Comparison of ENCODE assay signal across 2 cellular contexts in the genomic region with DNA sequence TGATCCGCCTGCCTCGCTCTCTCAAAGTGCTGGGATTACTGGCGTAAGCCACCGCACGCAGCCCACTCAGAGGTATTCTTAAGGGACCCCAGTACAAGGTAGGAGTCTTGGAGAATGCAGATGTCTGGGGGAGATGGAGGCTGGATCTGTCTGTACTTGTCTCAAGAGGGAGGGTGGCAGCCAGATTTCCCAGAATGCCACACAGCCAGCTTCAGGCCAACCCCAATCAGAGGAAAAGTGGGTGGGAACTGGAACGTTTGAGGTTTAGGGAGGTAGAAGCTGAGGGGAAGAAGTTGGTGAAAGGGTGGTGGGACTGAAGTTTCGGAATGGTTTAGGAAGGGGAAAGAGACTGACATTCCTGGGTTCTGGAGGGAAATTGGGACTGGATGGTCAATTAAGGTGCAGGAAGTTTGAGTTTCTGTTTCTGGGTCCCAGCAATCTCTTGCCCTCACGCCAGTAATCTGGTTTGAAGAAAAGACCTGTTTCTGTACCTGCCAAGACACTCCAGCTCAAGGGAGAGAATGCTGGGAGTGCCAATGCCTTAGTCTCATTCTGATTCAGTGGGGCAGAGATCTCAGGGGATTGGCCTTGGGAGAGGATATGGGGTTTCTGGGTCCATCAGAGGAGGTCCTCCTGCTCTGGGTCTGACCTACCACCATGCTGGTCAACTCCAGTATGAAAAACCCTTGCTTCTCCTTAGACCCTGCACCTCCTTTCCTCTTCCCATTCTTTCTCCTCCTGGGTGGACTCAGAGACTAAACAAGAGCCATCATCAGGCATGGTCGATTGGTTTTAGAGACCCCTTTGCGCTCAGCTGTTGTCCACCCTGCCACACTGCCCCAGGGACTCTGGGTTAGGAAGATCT.
A peak's percentile ranks its signal among the peaks of the same experiment; 100 is the strongest.
TF ChIP-seq lines count a peak whose summit lies in the region.

No MANE protein-coding gene starts in this region.

TF ChIP-seq in K562, 482 proteins besides CTCF, POLR2A, EP300 and RAD21:
- TF ChIP-seq CHCHD3 (CRISPR knock-in tag; IDR thresholded peaks at IDR 0.05) (no peak), LARP7 (IDR thresholded peaks at IDR 0.05) (no peak), ZNF444 (CRISPR knock-in tag; IDR thresholded peaks at IDR 0.05) (no peak), POLR2B (IDR thresholded peaks at IDR 0.05; ENCODE audit: low read depth, partially characterized antibody) (no peak), ZBTB7A (IDR thresholded peaks at IDR 0.05; ENCODE audit: borderline replicate concordance, control insufficient read depth, low read depth, low read length) (0 out of 2 replicates have a peak, but pooled peaks have one; percentile 10), NFYB (IDR thresholded peaks at IDR 0.05; ENCODE audit: extremely low read depth, insufficient read length) (no peak), EHMT2 (IDR thresholded peaks at IDR 0.05) (no peak), ZC3H8 (IDR thresholded peaks at IDR 0.05) (no peak), ARID1B (IDR thresholded peaks at IDR 0.05) (no peak), BACH1 (tag; IDR thresholded peaks at IDR 0.05) (no peak)
- TF ChIP-seq, protein P1, sequence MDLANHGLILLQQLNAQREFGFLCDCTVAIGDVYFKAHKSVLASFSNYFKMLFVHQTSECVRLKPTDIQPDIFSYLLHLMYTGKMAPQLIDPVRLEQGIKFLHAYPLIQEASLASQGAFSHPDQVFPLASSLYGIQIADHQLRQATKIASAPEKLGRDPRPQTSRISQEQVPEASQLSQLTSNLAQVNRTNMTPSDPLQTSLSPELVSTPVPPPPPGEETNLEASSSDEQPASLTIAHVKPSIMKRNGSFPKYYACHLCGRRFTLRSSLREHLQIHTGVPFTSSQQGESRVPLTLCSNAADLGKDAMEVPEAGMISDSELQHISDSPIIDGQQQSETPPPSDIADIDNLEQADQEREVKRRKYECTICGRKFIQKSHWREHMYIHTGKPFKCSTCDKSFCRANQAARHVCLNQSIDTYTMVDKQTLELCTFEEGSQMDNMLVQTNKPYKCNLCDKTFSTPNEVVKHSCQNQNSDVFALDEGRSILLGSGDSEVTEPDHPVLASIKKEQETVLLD (IDR thresholded peaks at IDR 0.05) = no peak
- TF ChIP-seq, protein P2, sequence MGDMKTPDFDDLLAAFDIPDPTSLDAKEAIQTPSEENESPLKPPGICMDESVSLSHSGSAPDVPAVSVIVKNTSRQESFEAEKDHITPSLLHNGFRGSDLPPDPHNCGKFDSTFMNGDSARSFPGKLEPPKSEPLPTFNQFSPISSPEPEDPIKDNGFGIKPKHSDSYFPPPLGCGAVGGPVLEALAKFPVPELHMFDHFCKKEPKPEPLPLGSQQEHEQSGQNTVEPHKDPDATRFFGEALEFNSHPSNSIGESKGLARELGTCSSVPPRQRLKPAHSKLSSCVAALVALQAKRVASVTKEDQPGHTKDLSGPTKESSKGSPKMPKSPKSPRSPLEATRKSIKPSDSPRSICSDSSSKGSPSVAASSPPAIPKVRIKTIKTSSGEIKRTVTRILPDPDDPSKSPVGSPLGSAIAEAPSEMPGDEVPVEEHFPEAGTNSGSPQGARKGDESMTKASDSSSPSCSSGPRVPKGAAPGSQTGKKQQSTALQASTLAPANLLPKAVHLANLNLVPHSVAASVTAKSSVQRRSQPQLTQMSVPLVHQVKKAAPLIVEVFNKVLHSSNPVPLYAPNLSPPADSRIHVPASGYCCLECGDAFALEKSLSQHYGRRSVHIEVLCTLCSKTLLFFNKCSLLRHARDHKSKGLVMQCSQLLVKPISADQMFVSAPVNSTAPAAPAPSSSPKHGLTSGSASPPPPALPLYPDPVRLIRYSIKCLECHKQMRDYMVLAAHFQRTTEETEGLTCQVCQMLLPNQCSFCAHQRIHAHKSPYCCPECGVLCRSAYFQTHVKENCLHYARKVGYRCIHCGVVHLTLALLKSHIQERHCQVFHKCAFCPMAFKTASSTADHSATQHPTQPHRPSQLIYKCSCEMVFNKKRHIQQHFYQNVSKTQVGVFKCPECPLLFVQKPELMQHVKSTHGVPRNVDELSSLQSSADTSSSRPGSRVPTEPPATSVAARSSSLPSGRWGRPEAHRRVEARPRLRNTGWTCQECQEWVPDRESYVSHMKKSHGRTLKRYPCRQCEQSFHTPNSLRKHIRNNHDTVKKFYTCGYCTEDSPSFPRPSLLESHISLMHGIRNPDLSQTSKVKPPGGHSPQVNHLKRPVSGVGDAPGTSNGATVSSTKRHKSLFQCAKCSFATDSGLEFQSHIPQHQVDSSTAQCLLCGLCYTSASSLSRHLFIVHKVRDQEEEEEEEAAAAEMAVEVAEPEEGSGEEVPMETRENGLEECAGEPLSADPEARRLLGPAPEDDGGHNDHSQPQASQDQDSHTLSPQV (IDR thresholded peaks at IDR 0.05) = peak; percentile 30; the same call in 1 of the 2 replicates

TF ChIP-seq in HEK293T, 16 proteins besides CTCF, POLR2A, EP300 and RAD21:
- TF ChIP-seq LEF1 (IDR thresholded peaks at IDR 0.05; ENCODE audit: borderline replicate concordance) = no peak
- no peak for TF ChIP-seq BHLHE40 (IDR thresholded peaks at IDR 0.05; ENCODE audit: borderline replicate concordance)
- no peak for TF ChIP-seq HDGF (IDR thresholded peaks at IDR 0.05; ENCODE audit: borderline replicate concordance)
- TF ChIP-seq, protein P3, sequence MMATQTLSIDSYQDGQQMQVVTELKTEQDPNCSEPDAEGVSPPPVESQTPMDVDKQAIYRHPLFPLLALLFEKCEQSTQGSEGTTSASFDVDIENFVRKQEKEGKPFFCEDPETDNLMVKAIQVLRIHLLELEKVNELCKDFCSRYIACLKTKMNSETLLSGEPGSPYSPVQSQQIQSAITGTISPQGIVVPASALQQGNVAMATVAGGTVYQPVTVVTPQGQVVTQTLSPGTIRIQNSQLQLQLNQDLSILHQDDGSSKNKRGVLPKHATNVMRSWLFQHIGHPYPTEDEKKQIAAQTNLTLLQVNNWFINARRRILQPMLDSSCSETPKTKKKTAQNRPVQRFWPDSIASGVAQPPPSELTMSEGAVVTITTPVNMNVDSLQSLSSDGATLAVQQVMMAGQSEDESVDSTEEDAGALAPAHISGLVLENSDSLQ (IDR thresholded peaks at IDR 0.05) = no peak
- TF ChIP-seq ARNT (IDR thresholded peaks at IDR 0.05) = no peak
- TF ChIP-seq SP1 (IDR thresholded peaks at IDR 0.05) = no peak
- TF ChIP-seq FOXK2 (IDR thresholded peaks at IDR 0.05) = no peak
- TF ChIP-seq ZNF384 (IDR thresholded peaks at IDR 0.05) = no peak
- TF ChIP-seq SUZ12 (IDR thresholded peaks at IDR 0.05) = no peak
- TF ChIP-seq L3MBTL2 (conservative IDR thresholded peaks at IDR 0.05) = no peak
- no peak for TF ChIP-seq ELF4 (IDR thresholded peaks at IDR 0.05)
- no peak for TF ChIP-seq FOXA1 (IDR thresholded peaks at IDR 0.05)
- TF ChIP-seq CTBP1 (IDR thresholded peaks at IDR 0.05; ENCODE audit: borderline replicate concordance) = no peak
- TF ChIP-seq TARDBP (IDR thresholded peaks at IDR 0.05) = no peak
- no peak for TF ChIP-seq FOXM1 (IDR thresholded peaks at IDR 0.05; ENCODE audit: borderline replicate concordance)
- no peak for TF ChIP-seq NFRKB (IDR thresholded peaks at IDR 0.05)
TF ChIP-seq in HEK293T: peak in this region for 0.
